Comparison of ENCODE assay signal across 1 cellular context in genomic region chr15:67783303-67783702, GRCh38.
A peak's percentile ranks its signal among the peaks of the same experiment; 100 is the strongest.
TF ChIP-seq lines count a peak whose summit lies in the region.

No MANE protein-coding gene starts in this region.

TF ChIP-seq in GM12878, 131 proteins besides CTCF, POLR2A, EP300 and RAD21 (continued from another document and continues in another):
- no peak for TF ChIP-seq HSF1 (IDR thresholded peaks at IDR 0.05; ENCODE audit: low read depth, low read length)
- TF ChIP-seq E4F1 (IDR thresholded peaks at IDR 0.05; ENCODE audit: borderline replicate concordance, partially characterized antibody): no peak
- no peak for TF ChIP-seq STAT1 (conservative IDR thresholded peaks at IDR 0.05)
- 0 out of 3 replicates have a peak, but pooled peaks have one; percentile 40 for TF ChIP-seq POU2F2 (IDR thresholded peaks at IDR 0.05; ENCODE audit: borderline replicate concordance, low read depth, low read length)
- no peak for TF ChIP-seq NFIC (IDR thresholded peaks at IDR 0.05; ENCODE audit: low read depth, low read length)
- TF ChIP-seq CBFB (IDR thresholded peaks at IDR 0.05; ENCODE audit: low read depth): peak; percentile 74; the same call in 1 of the 2 replicates
- TF ChIP-seq ZNF384 (IDR thresholded peaks at IDR 0.05; ENCODE audit: borderline replicate concordance, low read depth, low read length): no peak
- 0 out of 2 replicates have a peak, but pooled peaks have one; percentile 16 for TF ChIP-seq NR2C1 (IDR thresholded peaks at IDR 0.05)
- peak; percentile 60; the same call in 1 of the 2 replicates for TF ChIP-seq MLLT1 (IDR thresholded peaks at IDR 0.05)
- no peak for TF ChIP-seq CHD2 (IDR thresholded peaks at IDR 0.05; ENCODE audit: borderline replicate concordance, low read depth, low read length)
- no peak for TF ChIP-seq RFX5 (IDR thresholded peaks at IDR 0.05; ENCODE audit: low read depth, low read length)
- no peak for TF ChIP-seq CHD4 (IDR thresholded peaks at IDR 0.05)
- TF ChIP-seq USF2 (IDR thresholded peaks at IDR 0.05; ENCODE audit: borderline replicate concordance, low read depth, low read length): no peak
- peak; percentile 65 for TF ChIP-seq EED (IDR thresholded peaks at IDR 0.05; ENCODE audit: low read depth)
- TF ChIP-seq NRF1 (conservative IDR thresholded peaks at IDR 0.05; ENCODE audit: low read depth, low read length): no peak
- peak; percentile 81; the same call in 1 of the 2 replicates for TF ChIP-seq PAX5 (IDR thresholded peaks at IDR 0.05; ENCODE audit: borderline replicate concordance, low read depth, low read length)
- no peak for TF ChIP-seq PAX8 (IDR thresholded peaks at IDR 0.05)
- no peak for TF ChIP-seq IRF5 (IDR thresholded peaks at IDR 0.05; ENCODE audit: borderline replicate concordance)
- peak; percentile 78 to 87 for TF ChIP-seq BHLHE40 (IDR thresholded peaks at IDR 0.05; ENCODE audit: borderline replicate concordance in 1 of 2, low read depth in 2 of 2, low read length in 1 of 2)
- TF ChIP-seq DPF2 (IDR thresholded peaks at IDR 0.05): peak; percentile 16; the same call in 1 of the 2 replicates
- TF ChIP-seq ZBTB11 (CRISPR knock-in tag; IDR thresholded peaks at IDR 0.05): no peak
- TF ChIP-seq EZH2 (IDR thresholded peaks at IDR 0.05; ENCODE audit: borderline replicate concordance, control insufficient read depth, low read depth, low read length): no peak
- no peak for TF ChIP-seq MXI1 (IDR thresholded peaks at IDR 0.05; ENCODE audit: low read depth, low read length)
- no peak for TF ChIP-seq HDAC2 (IDR thresholded peaks at IDR 0.05)
- TF ChIP-seq ZBTB33 (IDR thresholded peaks at IDR 0.05): no peak
- peak; percentile 54; the same call in 1 of the 2 replicates for TF ChIP-seq SMARCA5 (IDR thresholded peaks at IDR 0.05)
- no peak for TF ChIP-seq MEF2B (IDR thresholded peaks at IDR 0.05; ENCODE audit: partially characterized antibody, poor library complexity, severe bottlenecking)
- TF ChIP-seq USF1 (IDR thresholded peaks at IDR 0.05; ENCODE audit: borderline replicate concordance, extremely low read length, insufficient read depth, low read depth, low read length): no peak
- TF ChIP-seq BCL11A (IDR thresholded peaks at IDR 0.05; ENCODE audit: low read depth, low read length): 0 out of 2 replicates have a peak, but pooled peaks have one; percentile 58
- TF ChIP-seq TCF12 (IDR thresholded peaks at IDR 0.05; ENCODE audit: low read depth, low read length): peak; percentile 74; the same call in 1 of the 2 replicates
- TF ChIP-seq ZNF687 (IDR thresholded peaks at IDR 0.05): peak; percentile 52; the same call in 1 of the 2 replicates
- peak; percentile 82 for TF ChIP-seq NR2F1 (conservative IDR thresholded peaks at IDR 0.05)
- TF ChIP-seq SUZ12 (IDR thresholded peaks at IDR 0.05; ENCODE audit: unreplicated experiment): no peak
- TF ChIP-seq SIX5 (IDR thresholded peaks at IDR 0.05; ENCODE audit: low read depth, low read length, severe bottlenecking): no peak
- TF ChIP-seq ZNF207 (IDR thresholded peaks at IDR 0.05; ENCODE audit: borderline replicate concordance): no peak
- TF ChIP-seq CHD1 (IDR thresholded peaks at IDR 0.05; ENCODE audit: low read depth, low read length): no peak
- TF ChIP-seq NFXL1 (IDR thresholded peaks at IDR 0.05; ENCODE audit: borderline replicate concordance): no peak
- TF ChIP-seq TAF1 (IDR thresholded peaks at IDR 0.05; ENCODE audit: borderline replicate concordance, low read depth, low read length): no peak
- no peak for TF ChIP-seq TCF3 (IDR thresholded peaks at IDR 0.05; ENCODE audit: borderline replicate concordance, insufficient read depth, low read depth, low read length)
- TF ChIP-seq MAX (IDR thresholded peaks at IDR 0.05; ENCODE audit: low read depth, low read length): peak; percentile 34
- no peak for TF ChIP-seq FOXK2 (IDR thresholded peaks at IDR 0.05)
- TF ChIP-seq PBX3 (IDR thresholded peaks at IDR 0.05; ENCODE audit: insufficient replicate concordance, low read depth, low read length): no peak
